Comparison of ENCODE assay signal across 3 cellular contexts in genomic region chr3:9602620-9603019, GRCh38.
TF ChIP-seq lines count a peak whose summit lies in the region.

No MANE protein-coding gene starts in this region.

TF ChIP-seq in HepG2, 621 proteins besides CTCF, POLR2A, EP300 and RAD21:
- TF ChIP-seq ZNF234 (CRISPR knock-in tag; conservative IDR thresholded peaks at IDR 0.05) (no peak), POLR2AphosphoS5 (IDR thresholded peaks at IDR 0.05; ENCODE audit: low read depth, low read length) (no peak)

TF ChIP-seq in A549, 52 proteins besides CTCF, POLR2A, EP300 and RAD21:
- TF ChIP-seq POLR2AphosphoS2 (conservative IDR thresholded peaks at IDR 0.05; ENCODE audit: low read length) (no peak), TFCP2L1 (CRISPR knock-in tag; IDR thresholded peaks at IDR 0.05) (no peak), BCL3 (IDR thresholded peaks at IDR 0.05) (no peak), CBX8 (IDR thresholded peaks at IDR 0.05) (no peak)
TF ChIP-seq in A549: peak in this region for 0.

TF ChIP-seq in K562, 482 proteins besides CTCF, POLR2A, EP300 and RAD21:
- TF ChIP-seq CREB3 (tag; conservative IDR thresholded peaks at IDR 0.05; ENCODE audit: low read depth) (no peak), FUS (optimal IDR thresholded peaks at IDR 0.05; ENCODE audit: low read depth, low read length) (no peak), TARDBP (IDR thresholded peaks at IDR 0.05) (no peak), JUN (IDR thresholded peaks at IDR 0.05; ENCODE audit: borderline replicate concordance, low read depth, low read length) (no peak), JUN (CRISPR knock-in tag; IDR thresholded peaks at IDR 0.05; ENCODE audit: borderline replicate concordance) (no peak), POLR3A (IDR thresholded peaks at IDR 0.05; ENCODE audit: borderline replicate concordance, extremely low read depth, insufficient read depth, insufficient read length) (no peak), LARP7 (IDR thresholded peaks at IDR 0.05) (no peak), LCOR (CRISPR knock-in tag; IDR thresholded peaks at IDR 0.05) (no peak)
TF ChIP-seq in K562: peak in this region for 0.
